8 cellular contexts compared by ENCODE assay signal in genomic region chr15:68558318-68559305, GRCh38. TPM values are rescaled to one million over a fixed set of nuclear protein-coding genes. Genes with fewer than 3 reads are reported as not detected.
DNase-seq lines count a peak whose midpoint lies in the region; ATAC-seq and TF ChIP-seq lines count a peak whose summit lies in the region.

No MANE protein-coding gene starts in this region.

- no peak for TF ChIP-seq CTCF in natural killer cell (IDR thresholded peaks at IDR 0.05)

- H3K9me3 Mint-ChIP-seq in natural killer cell = no peaks in the 10 kb centered on the region

- no peaks in the 10 kb centered on the region for H3K9me3 ChIP-seq in BLaER1
- H3K9me3 ChIP-seq in effector memory CD4-positive, alpha-beta T cell (ENCODE audit: control insufficient read depth, low read length) = no peaks in the 10 kb centered on the region

- DNase-seq in NCI-H69 (lab: John Stamatoyannopoulos, UW) (peak; percentile 54), natural killer cell (peak; percentile 8), COR-L47 (lab: John Stamatoyannopoulos, UW) (no peak), foreskin melanocyte (no peak), NCI-H510A treated with DMSO at 0.1 percent for 48 hours (lab: John Stamatoyannopoulos, UW) (no peak)
- DNase-seq in effector memory CD4-positive, alpha-beta T cell = no peak

- no peak overlapping the region for H3K27ac ChIP-seq in BLaER1
- H3K27ac ChIP-seq in effector memory CD4-positive, alpha-beta T cell (ENCODE audit: insufficient read depth, low read length, poor library complexity, severe bottlenecking) = no peak overlapping the region

- no peaks in the 10 kb centered on the region for H3K36me3 ChIP-seq in BLaER1
- H3K36me3 ChIP-seq in effector memory CD4-positive, alpha-beta T cell (ENCODE audit: control insufficient read depth, insufficient read depth, low read length) = no peaks in the 10 kb centered on the region

- no peaks in the 10 kb centered on the region for H4K20me1 ChIP-seq in BLaER1

- no peak overlapping the region for H3K27ac Mint-ChIP-seq in natural killer cell

- TF ChIP-seq POLR2A in GM18505 (IDR thresholded peaks at IDR 0.05; ENCODE audit: borderline replicate concordance, extremely low read depth, insufficient read depth, insufficient read length) = no peak

- peak overlapping the region; percentile 59 for H3K4me3 ChIP-seq in BLaER1
- peak overlapping the region; percentile 47 for H3K4me3 ChIP-seq in effector memory CD4-positive, alpha-beta T cell (ENCODE audit: insufficient read depth, low read depth, low read length, poor library complexity, severe bottlenecking)

- no peak for ATAC-seq in natural killer cell
- ATAC-seq in GM18505 (IDR thresholded peaks at IDR 0.05; ENCODE audit: unreplicated experiment) = no peak

- H3K4me1 Mint-ChIP-seq in natural killer cell = peaks cover 16 to 23% of the 10 kb centered on the region in 2 donors

- peaks cover 15% of the 10 kb centered on the region for H3K27me3 ChIP-seq in BLaER1
- H3K27me3 ChIP-seq in effector memory CD4-positive, alpha-beta T cell (replicated peaks; ENCODE audit: control insufficient read depth, insufficient read depth, low read length, poor library complexity, severe bottlenecking) = peaks cover 7% of the 10 kb centered on the region

- peak overlapping the region; percentile 94 for H3K4me2 ChIP-seq in BLaER1

- H3K27me3 Mint-ChIP-seq in natural killer cell (ENCODE audit: low read depth in 2 of 2) = peaks cover 49 to 53% of the 10 kb centered on the region in 2 donors

- H3K9ac ChIP-seq in BLaER1 = peak overlapping the region; percentile 32; the same call in 1 of the 2 replicates

- peaks cover 36% of the 10 kb centered on the region for H3K4me1 ChIP-seq in BLaER1
- H3K4me1 ChIP-seq in effector memory CD4-positive, alpha-beta T cell (ENCODE audit: control insufficient read depth, insufficient read depth, low read length, poor library complexity, severe bottlenecking) = peaks cover 8% of the 10 kb centered on the region

- intact Hi-C loops in natural killer cell (cut with micrococcal nuclease) = loop anchor here (1.0 to 2.0 kb wide), 2 partner anchors 116 to 318 kb away; no protein-coding TSS in a partner anchor

- H3K4me3 Mint-ChIP-seq in natural killer cell = peak overlapping the region; percentile 75

- no peaks in the 10 kb centered on the region for H3K36me3 Mint-ChIP-seq in natural killer cell

RNA-seq across cellular contexts. Expression of gene CORO2B, which starts 20.2 kb away (rescaled TPM):
- under 1 TPM in 1 of 3 donors, not detected in 2; 0.13 TPM for total RNA-seq in natural killer cell

Comparison
In these comparisons a context has a peak if more than half of its experiments do, and no peak if none do; other contexts are left out.
1. DNase-seq: peak in NCI-H69 (single experiment) and natural killer cell (single experiment); none in effector memory CD4-positive, alpha-beta T cell (0 of 3), COR-L47 (single experiment), foreskin melanocyte (single experiment) and NCI-H510A treated with DMSO at 0.1 percent for 48 hours (single experiment).